ENCODE assay signal across 12 cellular contexts in genomic region chr18:75249672-75250470, GRCh38. TPM values are rescaled to one million over a fixed set of nuclear protein-coding genes. Genes with fewer than 3 reads are reported as not detected.
DNase-seq lines count a peak whose midpoint lies in the region; ATAC-seq and TF ChIP-seq lines count a peak whose summit lies in the region.
"Had no signal": no experiment of that assay in that cellular context is flagged by ENCODE, and none has a peak within 500 bp of the region (broad histone marks: within the 10 kb centered on the region; RNA-seq: fewer than 3 reads in every experiment).

No MANE protein-coding gene starts in this region.

- H3K27me3 ChIP-seq in IMR-90 (ENCODE audit: control insufficient read depth, insufficient read depth, low read length), result no peaks in the 10 kb centered on the region

- TF ChIP-seq POLR2A in IMR-90 (IDR thresholded peaks at IDR 0.05; ENCODE audit: low read depth, low read length) (no peak), GM18505 (IDR thresholded peaks at IDR 0.05; ENCODE audit: borderline replicate concordance, extremely low read depth, insufficient read depth, insufficient read length) (no peak)

- H3K9me1 ChIP-seq in IMR-90 (ENCODE audit: insufficient read depth, low read length), result peaks cover 11% of the 10 kb centered on the region; the same call in 1 of the 2 replicates

- no peak overlapping the region for H2BK5ac ChIP-seq in IMR-90 (ENCODE audit: low read depth, low read length, poor library complexity, severe bottlenecking)

- no peak overlapping the region for H3K18ac ChIP-seq in IMR-90 (ENCODE audit: low read depth, low read length)

- no peak overlapping the region for H3K56ac ChIP-seq in IMR-90 (ENCODE audit: extremely low read depth, insufficient read depth, low read length)

- POLR2A ChIA-PET in IMR-90 (lab: Charles Lee; ENCODE audit: unreplicated experiment), result no interaction called here

- intact Hi-C loops in CD14-positive monocyte (cut with micrococcal nuclease) (loop anchor here in 1 of 2 donors (5.0 kb wide), 1 partner anchor 43 kb away; the partner anchor contains the start of gene PTGR3), IMR-90 (cut with micrococcal nuclease) (no loop called here)

- no peaks in the 10 kb centered on the region for H3K9me3 ChIP-seq in IMR-90 (ENCODE audit: control insufficient read depth, insufficient read depth, low read length)
- H3K9me3 ChIP-seq: Caco-2 had no signal

- no peak for TF ChIP-seq RAD21 in IMR-90 (IDR thresholded peaks at IDR 0.05; ENCODE audit: low read length)

- H3K36me3 Mint-ChIP-seq in CD14-positive monocyte, result no peaks in the 10 kb centered on the region
- H3K36me3 Mint-ChIP-seq in activated naive CD8-positive, alpha-beta T cell treated with anti-CD3 and anti-CD28 coated beads for 36 hours, result peaks cover 6% of the 10 kb centered on the region
- no peaks in the 10 kb centered on the region for H3K36me3 Mint-ChIP-seq in natural killer cell treated with Interleukin-12 subunit alpha and Interleukin-12 subunit beta and Interleukin-15 and Interleukin-18, amount 100 ng/mL, for 72 hours

- peak overlapping the region; percentile 62; the same call in 1 of the 2 replicates for H4K5ac ChIP-seq in IMR-90 (ENCODE audit: low read depth, low read length)

- H3K4ac ChIP-seq in IMR-90 (ENCODE audit: low read depth, low read length), result peak overlapping the region; percentile 21; the same call in 1 of the 2 replicates

- no peak overlapping the region for H2BK20ac ChIP-seq in IMR-90 (ENCODE audit: low read depth, low read length)

- H3K4me3 ChIP-seq in IMR-90 (ENCODE audit: insufficient read depth, low read depth, low read length), result no peak overlapping the region

- peaks cover 14 to 37% of the 10 kb centered on the region in 2 experiments; a peak in 3 of 4 replicates for H3K79me1 ChIP-seq in IMR-90 (ENCODE audit: low read depth in 1 of 2, low read length in 2 of 2)

- peak overlapping the region in 4 of 7 donors; percentile 30 to 75 (median 65) for H3K27ac Mint-ChIP-seq in CD14-positive monocyte
- H3K27ac Mint-ChIP-seq in activated naive CD8-positive, alpha-beta T cell treated with anti-CD3 and anti-CD28 coated beads for 36 hours, result peak overlapping the region; percentile 73
- peak overlapping the region; percentile 31 to 72 for H3K27ac Mint-ChIP-seq in natural killer cell treated with Interleukin-12 subunit alpha and Interleukin-12 subunit beta and Interleukin-15 and Interleukin-18, amount 100 ng/mL, for 72 hours

- in situ Hi-C loops in IMR-90 (cut with MboI; ENCODE audit: low sequenced_read_pairs), result no loop called here

- no peak overlapping the region for H2AK9ac ChIP-seq in IMR-90 (replicated peaks; ENCODE audit: low read depth, low read length, poor library complexity)

- no peaks in the 10 kb centered on the region for H3K36me3 ChIP-seq in IMR-90 (ENCODE audit: control insufficient read depth, insufficient read depth, low read length)

- no peak overlapping the region for H3K27ac ChIP-seq in IMR-90 (ENCODE audit: insufficient read depth, low read length)

- no peak for TF ChIP-seq CTCF in CD14-positive monocyte (IDR thresholded peaks at IDR 0.05)
- no peak for TF ChIP-seq CTCF in IMR-90 (conservative IDR thresholded peaks at IDR 0.05; ENCODE audit: low read depth, low read length)

- BruUV-seq in IMR-90 (replicated peaks; lab: Mats Ljungman, UMichigan), result no TSS peak

- WGBS in IMR-90 (ENCODE audit: extremely low coverage in 2 of 2, insufficient read length in 1 of 2), 2 experiments, result 80% methylated on average over 1 of the region's 18 CpGs; no CpG with 5 or more reads in 1 of the 2 experiments

- peak overlapping the region; percentile 20; the same call in 1 of the 2 replicates for H4K91ac ChIP-seq in IMR-90 (ENCODE audit: insufficient read depth, low read depth, low read length)

- no peak overlapping the region for H2BK120ac ChIP-seq in IMR-90 (ENCODE audit: low read depth, low read length)

- H4K8ac ChIP-seq in IMR-90 (ENCODE audit: low read depth in 2 of 2, low read length in 2 of 2), result peak overlapping the region; percentile 8 to 18; a peak in 2 of 4 replicates

- H3K9ac ChIP-seq in IMR-90 (ENCODE audit: low read depth, low read length), result no peak overlapping the region

- no peak overlapping the region for H3K23ac ChIP-seq in IMR-90 (ENCODE audit: low read depth, low read length)

- no peak overlapping the region for H2BK15ac ChIP-seq in IMR-90 (ENCODE audit: low read depth, low read length)

- H2AK5ac ChIP-seq in IMR-90 (ENCODE audit: low read depth, low read length), result peak overlapping the region; percentile 60

- no peaks in the 10 kb centered on the region for H4K20me1 ChIP-seq in IMR-90 (ENCODE audit: insufficient read depth, low read length)

- H2AFZ ChIP-seq in IMR-90 (replicated peaks; ENCODE audit: low read length, poor library complexity), result peak overlapping the region; percentile 15

- no peaks in the 10 kb centered on the region for H3K27me3 Mint-ChIP-seq in CD14-positive monocyte (ENCODE audit: low read depth in 3 of 3)
- H3K27me3 Mint-ChIP-seq in activated naive CD8-positive, alpha-beta T cell treated with anti-CD3 and anti-CD28 coated beads for 36 hours, result no peaks in the 10 kb centered on the region
- no peaks in the 10 kb centered on the region for H3K27me3 Mint-ChIP-seq in natural killer cell treated with Interleukin-12 subunit alpha and Interleukin-12 subunit beta and Interleukin-15 and Interleukin-18, amount 100 ng/mL, for 72 hours

- no peak overlapping the region for H3K4me3 Mint-ChIP-seq in CD14-positive monocyte
- H3K4me3 Mint-ChIP-seq in activated naive CD8-positive, alpha-beta T cell treated with anti-CD3 and anti-CD28 coated beads for 36 hours, result no peak overlapping the region
- no peak overlapping the region for H3K4me3 Mint-ChIP-seq in natural killer cell treated with Interleukin-12 subunit alpha and Interleukin-12 subunit beta and Interleukin-15 and Interleukin-18, amount 100 ng/mL, for 72 hours

- peaks cover 16% of the 10 kb centered on the region for H3K4me1 ChIP-seq in IMR-90 (ENCODE audit: control insufficient read depth, insufficient read depth, low read length)
- H3K4me1 ChIP-seq: Caco-2 had no signal

- no peak for DNase-seq in CD14-positive monocyte (ENCODE audit: low spot score)
- DNase-seq in IMR-90, result no peak
- no peak for DNase-seq in activated naive CD8-positive, alpha-beta T cell treated with anti-CD3 and anti-CD28 coated beads for 36 hours
- DNase-seq in natural killer cell treated with Interleukin-12 subunit alpha and Interleukin-12 subunit beta and Interleukin-15 and Interleukin-18, amount 100 ng/mL, for 72 hours (ENCODE audit: low spot score), result no peak
- no peak for DNase-seq in NCI-H187 treated with DMSO at 0.1 percent for 48 hours (lab: John Stamatoyannopoulos, UW)
- DNase-seq in hypothalamus (lab: John Stamatoyannopoulos, UW), result no peak
- no peak for DNase-seq in AML-193 (lab: John Stamatoyannopoulos, UW)
- DNase-seq: activated T-cell treated with anti-CD3 and anti-CD28 coated beads, Interleukin-2, amount 50 U/mL, for 48 hours; Caco-2; NCI-H1694; stimulated activated CD4-positive, alpha-beta T cell treated with anti-CD3 and anti-CD28 coated beads, Interleukin-1b, Interleukin-23, amount 100 ng/mL, for 48 hours had no signal

- H3K14ac ChIP-seq in IMR-90 (replicated peaks; ENCODE audit: low read depth, low read length), result no peak overlapping the region; the same call in 1 of the 2 replicates

- no peak overlapping the region for H3K4me2 ChIP-seq in IMR-90 (ENCODE audit: low read depth, low read length)

- ATAC-seq in IMR-90 (ENCODE audit: low read depth) (no peak), GM18505 (IDR thresholded peaks at IDR 0.05; ENCODE audit: unreplicated experiment) (no peak)
- peak in 1 of 2 donors; percentile 29 for ATAC-seq in natural killer cell treated with Interleukin-12 subunit alpha and Interleukin-12 subunit beta and Interleukin-15 and Interleukin-18, amount 100 ng/mL, for 72 hours

- CTCF ChIA-PET in IMR-90 (lab: Yijun Ruan, JAX), result no interaction called here

- peaks cover 41% of the 10 kb centered on the region for H3K4me1 Mint-ChIP-seq in CD14-positive monocyte
- peaks cover 59% of the 10 kb centered on the region for H3K4me1 Mint-ChIP-seq in activated naive CD8-positive, alpha-beta T cell treated with anti-CD3 and anti-CD28 coated beads for 36 hours
- H3K4me1 Mint-ChIP-seq in natural killer cell treated with Interleukin-12 subunit alpha and Interleukin-12 subunit beta and Interleukin-15 and Interleukin-18, amount 100 ng/mL, for 72 hours (ENCODE audit: low read depth in 2 of 2), result peaks cover 54 to 55% of the 10 kb centered on the region in 2 donors

- dilution Hi-C loops in IMR-90 (cut with HindIII; ENCODE audit: low sequenced_read_pairs, unreplicated experiment), result no loop called here

- H3K9me3 Mint-ChIP-seq in CD14-positive monocyte, result peaks cover 0 to 3% (median 0%) of the 10 kb centered on the region in 7 donors
- H3K9me3 Mint-ChIP-seq in activated naive CD8-positive, alpha-beta T cell treated with anti-CD3 and anti-CD28 coated beads for 36 hours, result no peaks in the 10 kb centered on the region
- H3K9me3 Mint-ChIP-seq in natural killer cell treated with Interleukin-12 subunit alpha and Interleukin-12 subunit beta and Interleukin-15 and Interleukin-18, amount 100 ng/mL, for 72 hours, result no peaks in the 10 kb centered on the region

TF ChIP-seq in IMR-90, 13 proteins besides CTCF, POLR2A, EP300 and RAD21:
- TF ChIP-seq MXI1 (IDR thresholded peaks at IDR 0.05; ENCODE audit: borderline replicate concordance, low read depth, low read length) (no peak), FOS (IDR thresholded peaks at IDR 0.05; ENCODE audit: low read depth, low read length) (no peak), BHLHE40 (IDR thresholded peaks at IDR 0.05; ENCODE audit: low read depth, low read length) (no peak), RCOR1 (IDR thresholded peaks at IDR 0.05; ENCODE audit: insufficient replicate concordance, low read length) (no peak), NFE2L2 (IDR thresholded peaks at IDR 0.05; ENCODE audit: low read depth, low read length) (no peak)

RNA-seq across cellular contexts. Expression of gene TSHZ1, which starts 39.3 kb away (rescaled TPM):
- 1 to 10 TPM in 1 of 2 donors, under 1 TPM in 1; 0.76 to 1.4 TPM for polyA plus RNA-seq in CD14-positive monocyte
- 9.2 and 10.0 TPM in 2 replicates for total RNA-seq in IMR-90 (2012; rRNA removed)
- 6.4 and 7.1 TPM in 2 replicates for polyA plus RNA-seq in IMR-90 (2012; rRNA removed)
- 2.8 and 4.6 TPM in 2 replicates for polyA plus RNA-seq in IMR-90 (2012; cell fraction: cytosol; rRNA removed)
- 4.5 and 4.9 TPM in 2 replicates for polyA plus RNA-seq in IMR-90 (2012; cell fraction: nucleus; rRNA removed; ENCODE audit: low replicate concordance)
- 10 to 100 TPM; 11.2 to 11.4 TPM for total RNA-seq in activated naive CD8-positive, alpha-beta T cell treated with anti-CD3 and anti-CD28 coated beads for 36 hours
- total RNA-seq in natural killer cell treated with Interleukin-12 subunit alpha and Interleukin-12 subunit beta and Interleukin-15 and Interleukin-18, amount 100 ng/mL, for 72 hours, result 10 to 100 TPM; 19.8 to 21.0 TPM

RNA-seq across cellular contexts. Expression of gene PTGR3, which starts 40.9 kb away (rescaled TPM):
- polyA plus RNA-seq in CD14-positive monocyte (10 to 100 TPM; 15.5 to 27.5 TPM), IMR-90 (2012; rRNA removed) (24.6 and 26.4 TPM in 2 replicates)
- 16.1 and 16.9 TPM in 2 replicates for total RNA-seq in IMR-90 (2012; rRNA removed)
- 8.9 and 21.0 TPM in 2 replicates for polyA plus RNA-seq in IMR-90 (2012; cell fraction: cytosol; rRNA removed)
- 22.4 and 44.0 TPM in 2 replicates for polyA plus RNA-seq in IMR-90 (2012; cell fraction: nucleus; rRNA removed; ENCODE audit: low replicate concordance)
- total RNA-seq in activated naive CD8-positive, alpha-beta T cell treated with anti-CD3 and anti-CD28 coated beads for 36 hours, result 10 to 100 TPM; 20.2 to 23.2 TPM
- total RNA-seq in natural killer cell treated with Interleukin-12 subunit alpha and Interleukin-12 subunit beta and Interleukin-15 and Interleukin-18, amount 100 ng/mL, for 72 hours, result 10 to 100 TPM; 20.0 to 23.0 TPM
